Comparison of ENCODE assay signal across 17 cellular contexts in the genomic region with DNA sequence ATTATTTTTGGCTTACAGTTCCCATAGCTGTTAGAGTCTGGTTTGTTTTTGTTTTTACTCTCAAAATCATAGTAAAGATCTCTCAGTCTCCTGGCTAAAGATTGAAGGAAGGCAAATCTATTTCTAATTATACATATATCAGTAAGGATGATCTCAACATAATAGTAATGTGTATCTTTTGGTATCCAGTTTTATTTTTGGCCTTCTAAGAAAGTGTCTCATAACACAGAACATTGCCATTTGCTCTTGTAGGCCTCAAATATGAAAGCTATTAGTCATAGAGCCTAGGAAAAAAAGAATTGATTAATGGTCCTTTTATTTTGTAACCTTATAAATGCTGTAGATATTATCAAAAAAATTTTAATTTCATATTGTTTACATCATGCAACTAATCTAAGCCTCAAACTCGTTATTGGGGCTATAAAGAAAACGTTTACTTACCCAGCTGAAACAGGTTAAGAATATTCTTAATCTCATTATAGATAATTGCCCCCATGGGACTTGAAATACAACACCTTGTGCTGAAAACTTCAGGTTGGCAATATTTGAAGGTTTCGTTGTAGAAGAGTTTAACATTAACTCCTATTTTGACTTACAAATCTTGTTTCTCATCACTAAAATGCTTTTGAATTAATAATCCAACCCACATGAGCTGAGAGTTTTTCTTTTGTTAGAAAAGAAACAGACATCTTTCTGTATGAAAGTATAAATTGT. TPM values are rescaled to one million over a fixed set of nuclear protein-coding genes. Genes with fewer than 3 reads are reported as not detected.
"Had no signal": no experiment of that assay in that cellular context is flagged by ENCODE, and none has a peak within 500 bp of the region (broad histone marks: within the 10 kb centered on the region; RNA-seq: fewer than 3 reads in every experiment).

No MANE protein-coding gene starts in this region.

- H3K36me3 ChIP-seq: colonic mucosa, gastrocnemius medialis had no signal

- DNase-seq: activated effector memory CD4-positive, alpha-beta T cell treated with anti-CD3 and anti-CD28 coated beads, Interleukin-2, amount 50 U/mL, for 16 hours; activated T-cell treated with anti-CD3 and anti-CD28 coated beads, Interleukin-2, amount 50 U/mL, for 4 hours; colonic mucosa; gastrocnemius medialis; heart right ventricle; stimulated activated CD4-positive, alpha-beta T cell treated with anti-CD3 and anti-CD28 coated beads, Interleukin-15, amount 100 ng/mL, for 24 hours; stimulated activated CD4-positive, alpha-beta T cell treated with anti-CD3 and anti-CD28 coated beads, Interleukin-4, amount 100 ng/mL, for 24 hours; stimulated activated naive CD8-positive, alpha-beta T cell treated with anti-CD3 and anti-CD28 coated beads, Interleukin-15, amount 100 ng/mL, for 72 hours; T-helper 2 cell had no signal

- H3K4me3 ChIP-seq: ascending aorta, colonic mucosa, gastrocnemius medialis, heart right ventricle, thoracic aorta had no signal

- H3K27ac ChIP-seq: ascending aorta, colonic mucosa, heart right ventricle, thoracic aorta had no signal

- H3K4me3 Mint-ChIP-seq: activated naive CD8-positive, alpha-beta T cell; activated T-cell treated with anti-CD3 and anti-CD28 coated beads, Interleukin-2, amount 50 U/mL, for 4 hours; nephron; stimulated activated naive CD8-positive, alpha-beta T cell treated with anti-CD3 and anti-CD28 coated beads, Interleukin-15, amount 100 ng/mL, for 72 hours had no signal

- H3K4me1 ChIP-seq: ascending aorta, colonic mucosa, heart right ventricle had no signal

- H3K27me3 ChIP-seq: ascending aorta, colonic mucosa, gastrocnemius medialis, heart right ventricle had no signal

- H3K4me1 Mint-ChIP-seq: nephron had no signal

- H3K27me3 Mint-ChIP-seq: activated naive CD8-positive, alpha-beta T cell; stimulated activated naive CD8-positive, alpha-beta T cell treated with anti-CD3 and anti-CD28 coated beads, Interleukin-15, amount 100 ng/mL, for 72 hours had no signal

- FAIRE-seq: bronchial epithelial cell, endothelial cell of umbilical vein, islet of Langerhans had no signal

- H3K9me3 ChIP-seq: ascending aorta, colonic mucosa, gastrocnemius medialis, heart right ventricle, thoracic aorta had no signal

- ATAC-seq: activated T-cell treated with anti-CD3 and anti-CD28 coated beads, Interleukin-2, amount 50 U/mL, for 4 hours; gastrocnemius medialis; heart right ventricle; left lobe of liver; stimulated activated naive CD8-positive, alpha-beta T cell treated with anti-CD3 and anti-CD28 coated beads, Interleukin-15, amount 100 ng/mL, for 72 hours had no signal

- H3K27ac Mint-ChIP-seq: activated naive CD8-positive, alpha-beta T cell; nephron had no signal

RNA-seq across cellular contexts. Expression of gene NRROS, which starts 54.3 kb away (rescaled TPM):
- total RNA-seq: bronchial epithelial cell had no signal
